In genomic region chr11:12109591-12110196, GRCh38 we compare ENCODE assay signal across 8 cellular contexts.
DNase-seq lines count a peak whose midpoint lies in the region; ATAC-seq and TF ChIP-seq lines count a peak whose summit lies in the region.

No MANE protein-coding gene starts in this region.

- H3K4me1 ChIP-seq in rectal smooth muscle tissue (ENCODE audit: control insufficient read depth, insufficient read depth, low read length), result peaks cover 21% of the 10 kb centered on the region

- in situ Hi-C loops in GM13977 (cut with MboI; ENCODE audit: low pct_unique_long_range_greater_than_20kb, low sequenced_read_pairs, unreplicated experiment), result no loop called here

- H3K4me3 ChIP-seq in GM12864 (ENCODE audit: low read depth, low read length) (peak overlapping the region; percentile 52), WI38 (ENCODE audit: low read depth, low read length) (peak overlapping the region; percentile 85), fibroblast of pulmonary artery (replicated peaks; ENCODE audit: low read depth, low read length) (peak overlapping the region; percentile 89), rectal smooth muscle tissue (ENCODE audit: low read length) (peak overlapping the region; percentile 96)

- H3K9ac ChIP-seq in rectal smooth muscle tissue (ENCODE audit: low read length), result peak overlapping the region; percentile 1

- no peak for ATAC-seq in GM21390 (IDR thresholded peaks at IDR 0.05; ENCODE audit: unreplicated experiment)

- no peak for DNase-seq in GM12864 (ENCODE audit: low read depth)
- no peak for DNase-seq in fibroblast of pulmonary artery (ENCODE audit: low read depth)
- DNase-seq in NCI-H1105 treated with DMSO at 0.1 percent for 48 hours (lab: John Stamatoyannopoulos, UW), result no peak
- no peak for DNase-seq in GM13977 (ENCODE audit: low spot score)
- no peak for DNase-seq in superior temporal gyrus (ENCODE audit: extremely low spot score)

- H3K36me3 ChIP-seq in rectal smooth muscle tissue (ENCODE audit: control insufficient read depth, insufficient read depth, low read length), result no peaks in the 10 kb centered on the region

- TF ChIP-seq CTCF in GM12864 (IDR thresholded peaks at IDR 0.05; ENCODE audit: low read depth, low read length, missing control alignments) (no peak), WI38 (IDR thresholded peaks at IDR 0.05; ENCODE audit: low read depth, low read length) (no peak), fibroblast of pulmonary artery (IDR thresholded peaks at IDR 0.05; ENCODE audit: low read length, missing control alignments) (no peak), GM13977 (IDR thresholded peaks at IDR 0.05; ENCODE audit: extremely low read depth, insufficient read depth, missing control alignments) (no peak)

- no peaks in the 10 kb centered on the region for H3K27me3 ChIP-seq in rectal smooth muscle tissue (ENCODE audit: control insufficient read depth, insufficient read depth, low read length)

- H3K27ac ChIP-seq in rectal smooth muscle tissue (ENCODE audit: low read depth, low read length), result peak overlapping the region; percentile 41
